Comparison of ENCODE assay signal across 30 cellular contexts in the genomic region with DNA sequence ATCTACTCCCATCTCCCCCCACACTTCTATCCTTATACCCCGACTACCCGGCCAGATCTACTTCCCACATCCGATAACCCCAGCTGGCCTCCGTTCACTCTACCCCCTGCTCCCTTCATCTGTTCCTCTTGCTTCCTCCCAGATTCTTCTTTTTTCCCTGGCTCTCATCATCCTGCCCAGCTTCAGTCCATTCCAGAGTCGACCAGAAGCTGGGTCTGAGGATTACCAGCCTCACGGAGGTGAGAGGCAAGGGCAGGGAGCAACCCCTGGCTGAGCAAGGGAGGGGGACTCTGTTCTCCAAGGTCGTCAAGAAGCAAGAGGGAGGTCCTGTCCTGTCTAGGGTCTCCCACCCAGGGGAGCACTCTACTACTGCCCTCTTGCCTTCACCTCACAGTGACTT. TPM values are rescaled to one million over a fixed set of nuclear protein-coding genes. Genes with fewer than 3 reads are reported as not detected.
DNase-seq lines count a peak whose midpoint lies in the region; ATAC-seq, FAIRE-seq and TF ChIP-seq lines count a peak whose summit lies in the region.
"Had no signal": no experiment of that assay in that cellular context is flagged by ENCODE, and none has a peak within 500 bp of the region (broad histone marks: within the 10 kb centered on the region; RNA-seq: fewer than 3 reads in every experiment).

No MANE protein-coding gene starts in this region.

- intact Hi-C loops in activated CD8-positive, alpha-beta T cell treated with anti-CD3 and anti-CD28 coated beads for 36 hours (cut with micrococcal nuclease), result no loop called here
- intact Hi-C loops in GM12878 (cut with micrococcal nuclease; ENCODE audit: unreplicated experiment), result no loop called here

- peaks cover 45% of the 10 kb centered on the region for H3K36me3 Mint-ChIP-seq in activated CD8-positive, alpha-beta T cell treated with anti-CD3 and anti-CD28 coated beads for 36 hours (ENCODE audit: low read depth)
- H3K36me3 Mint-ChIP-seq in activated CD8-positive, alpha-beta T cell treated with anti-CD3 and anti-CD28 coated beads, Interleukin-2, amount 10 ng/mL, durations not matched to agents 7 days and 5 days (ENCODE audit: low read depth), result peaks cover 50% of the 10 kb centered on the region
- H3K36me3 Mint-ChIP-seq in GM23338 (ENCODE audit: low read depth) (peaks cover 54% of the 10 kb centered on the region), progenitor cell of endocrine pancreas (ENCODE audit: insufficient read depth) (peaks cover 3% of the 10 kb centered on the region)

- TF ChIP-seq CTCF in activated CD8-positive, alpha-beta T cell treated with anti-CD3 and anti-CD28 coated beads for 36 hours (IDR thresholded peaks at IDR 0.05), result no peak
- no peak for TF ChIP-seq CTCF in GM23338 (conservative IDR thresholded peaks at IDR 0.05; ENCODE audit: low read depth in 2 of 2)
- no peak for TF ChIP-seq CTCF in GM12878 (IDR thresholded peaks at IDR 0.05 in 2 of 3, conservative IDR thresholded peaks at IDR 0.05 in 1 of 3; ENCODE audit: control insufficient read depth in 2 of 3, extremely low read depth in 1 of 3, insufficient read depth in 1 of 3, low read depth in 3 of 3, low read length in 3 of 3)
- TF ChIP-seq CTCF in progenitor cell of endocrine pancreas (IDR thresholded peaks at IDR 0.05; ENCODE audit: unreplicated experiment), result no peak

- H3K79me2 ChIP-seq in GM23338 (replicated peaks; ENCODE audit: insufficient read depth) (peaks cover 23% of the 10 kb centered on the region), GM12878 (ENCODE audit: control insufficient read depth, insufficient read depth, low read length) (peaks cover 23% of the 10 kb centered on the region)

- no peak for TF ChIP-seq EP300 in GM12878 (IDR thresholded peaks at IDR 0.05; ENCODE audit: borderline replicate concordance in 1 of 2, control insufficient read depth in 1 of 2, low read depth in 2 of 2, low read length in 2 of 2)

- SMC1A ChIA-PET in GM12878 (lab: Charles Lee; ENCODE audit: uncharacterized antibody, unreplicated experiment), result interaction anchor here (1.3 kb wide), 1 partner anchor 18 kb away, joined by 4 read pairs; no protein-coding TSS in a partner anchor

- in situ Hi-C loops in GM12878 (cut with MboI), result no loop called here

- H2AFZ ChIP-seq in GM23338 (no peak overlapping the region), GM12878 (ENCODE audit: control insufficient read depth, low read depth, low read length) (no peak overlapping the region)
- H2AFZ ChIP-seq: hepatocyte had no signal

- H4K20me1 ChIP-seq in GM23338 (replicated peaks; ENCODE audit: insufficient read depth), result no peaks in the 10 kb centered on the region; the same call in 1 of the 2 replicates
- no peaks in the 10 kb centered on the region for H4K20me1 ChIP-seq in GM12878 (ENCODE audit: control insufficient read depth, insufficient read depth)

- H3K9me2 ChIP-seq in GM23338 (ENCODE audit: insufficient read depth), result no peaks in the 10 kb centered on the region

- no peak for TF ChIP-seq RAD21 in GM12878 (IDR thresholded peaks at IDR 0.05; ENCODE audit: insufficient read depth, low read depth, low read length)

- H3F3A ChIP-seq in GM23338 (replicated peaks; ENCODE audit: low read depth), result peaks cover 26% of the 10 kb centered on the region

- H3K9me3 Mint-ChIP-seq in activated CD8-positive, alpha-beta T cell treated with anti-CD3 and anti-CD28 coated beads for 36 hours, result no peaks in the 10 kb centered on the region
- H3K9me3 Mint-ChIP-seq in activated CD8-positive, alpha-beta T cell treated with anti-CD3 and anti-CD28 coated beads, Interleukin-2, amount 10 ng/mL, durations not matched to agents 7 days and 5 days (ENCODE audit: insufficient read depth), result no peaks in the 10 kb centered on the region
- H3K9me3 Mint-ChIP-seq in GM23338 (no peaks in the 10 kb centered on the region), progenitor cell of endocrine pancreas (ENCODE audit: low read depth) (no peaks in the 10 kb centered on the region)
- H3K9me3 Mint-ChIP-seq: activated T-cell treated with anti-CD3 and anti-CD28 coated beads, Interleukin-2, amount 50 U/mL, for 72 hours; CD8-positive, alpha-beta T cell; stimulated activated naive CD8-positive, alpha-beta T cell treated with anti-CD3 and anti-CD28 coated beads, Interleukin-15, Interleukin-2, amounts not matched to agents 100 ng/mL and 50 ng/mL, for 24 hours had no signal

- WGBS in GM12878 (ENCODE audit: insufficient coverage, insufficient replicate concordance, low lambda C conversion rate, missing lambda C conversion rate), result 85% methylated on average over 7 of the region's 7 CpGs

- H3K9ac ChIP-seq in GM12878 (ENCODE audit: control insufficient read depth, insufficient read depth, low read length), result no peak overlapping the region

- H3K4me2 ChIP-seq in GM23338, result no peak overlapping the region
- no peak overlapping the region for H3K4me2 ChIP-seq in GM12878 (ENCODE audit: control insufficient read depth, insufficient read depth)
- H3K4me2 ChIP-seq: hepatocyte had no signal

- H3K4me1 ChIP-seq in GM23338 (ENCODE audit: insufficient read depth), result peaks cover 4% of the 10 kb centered on the region; the same call in 1 of the 2 replicates
- H3K4me1 ChIP-seq in GM12878 (ENCODE audit: control insufficient read depth, insufficient read depth, low read length), result peaks cover 15% of the 10 kb centered on the region
- H3K4me1 ChIP-seq: prostate gland had no signal

- H3K4me3 ChIP-seq in GM23338 (no peak overlapping the region), GM12878 (no peak overlapping the region)
- H3K4me3 ChIP-seq: gastrocnemius medialis, hepatocyte, prostate gland, sigmoid colon, SK-N-MC, thoracic aorta, uterus had no signal

- H3K36me3 ChIP-seq in GM23338 (ENCODE audit: insufficient read depth) (peaks cover 20% of the 10 kb centered on the region; the same call in 1 of the 2 replicates), GM12878 (ENCODE audit: control insufficient read depth in 2 of 2, insufficient read depth in 2 of 2, low read length in 1 of 2) (peaks cover 8 to 16% of the 10 kb centered on the region in 2 experiments)
- H3K36me3 ChIP-seq: prostate gland, uterus had no signal

- FAIRE-seq in GM12878 (lab: Jason Lieb, UNC), result no peak
- FAIRE-seq: GM19239 had no signal

- peaks cover 34% of the 10 kb centered on the region for H3K4me1 Mint-ChIP-seq in activated CD8-positive, alpha-beta T cell treated with anti-CD3 and anti-CD28 coated beads for 36 hours (ENCODE audit: low read depth)
- H3K4me1 Mint-ChIP-seq in activated CD8-positive, alpha-beta T cell treated with anti-CD3 and anti-CD28 coated beads, Interleukin-2, amount 10 ng/mL, durations not matched to agents 7 days and 5 days (ENCODE audit: low read depth), result peaks cover 59% of the 10 kb centered on the region
- H3K4me1 Mint-ChIP-seq in GM23338 (peaks cover 23% of the 10 kb centered on the region), progenitor cell of endocrine pancreas (ENCODE audit: low read depth) (peaks cover 25% of the 10 kb centered on the region)

- H3K27me3 ChIP-seq in GM23338 (ENCODE audit: insufficient read depth) (no peaks in the 10 kb centered on the region), GM12878 (replicated peaks in 1 of 2; ENCODE audit: control insufficient read depth in 2 of 2, insufficient read depth in 2 of 2, low read length in 1 of 2) (no peaks in the 10 kb centered on the region)
- H3K27me3 ChIP-seq: gastrocnemius medialis, hepatocyte, sigmoid colon, uterus had no signal

- no peaks in the 10 kb centered on the region for H3K9me3 ChIP-seq in GM12878 (replicated peaks; ENCODE audit: control insufficient read depth, insufficient read depth, low read length)
- H3K9me3 ChIP-seq: gastrocnemius medialis, prostate gland, sigmoid colon, thoracic aorta, uterus had no signal

- no peak overlapping the region for H3K4me3 Mint-ChIP-seq in activated CD8-positive, alpha-beta T cell treated with anti-CD3 and anti-CD28 coated beads for 36 hours
- H3K4me3 Mint-ChIP-seq in activated CD8-positive, alpha-beta T cell treated with anti-CD3 and anti-CD28 coated beads, Interleukin-2, amount 10 ng/mL, durations not matched to agents 7 days and 5 days, result no peak overlapping the region
- H3K4me3 Mint-ChIP-seq in GM23338 (no peak overlapping the region; the same call in 2 of the 3 replicates), progenitor cell of endocrine pancreas (ENCODE audit: low read depth) (no peak overlapping the region)
- H3K4me3 Mint-ChIP-seq: CD8-positive, alpha-beta T cell; stimulated activated naive CD8-positive, alpha-beta T cell treated with anti-CD3 and anti-CD28 coated beads, Interleukin-15, Interleukin-2, amounts not matched to agents 100 ng/mL and 50 ng/mL, for 24 hours had no signal

- no TSS peak for BruUV-seq in GM12878 (replicated peaks; lab: Mats Ljungman, UMichigan)

- no peak for DNase-seq in activated CD8-positive, alpha-beta T cell treated with anti-CD3 and anti-CD28 coated beads for 36 hours
- DNase-seq in activated CD8-positive, alpha-beta T cell treated with anti-CD3 and anti-CD28 coated beads, Interleukin-2, amount 10 ng/mL, durations not matched to agents 7 days and 5 days, result no peak
- DNase-seq in GM23338 (ENCODE audit: low spot score) (no peak), GM12878 (ENCODE audit: low read depth, low spot score) (no peak), progenitor cell of endocrine pancreas (ENCODE audit: low spot score, unreplicated experiment) (no peak), SKM-1 treated with dmso at 0.1 percent for 144 hours (lab: John Stamatoyannopoulos, UW; ENCODE audit: unreplicated experiment) (no peak)
- DNase-seq in stimulated activated CD4-positive, alpha-beta T cell treated with anti-CD3 and anti-CD28 coated beads, Interleukin-12 subunit alpha, Interleukin-12 subunit beta, amount 100 ng/mL, for 4 hours, result no peak
- DNase-seq: activated CD4-positive, alpha-beta T cell treated with anti-CD3 and anti-CD28 coated beads for 4 hours; activated naive CD4-positive, alpha-beta T cell treated with anti-CD3 and anti-CD28 coated beads, Interleukin-2, amount 50 U/mL, for 16 hours; activated T-cell treated with anti-CD3 and anti-CD28 coated beads, Interleukin-2, amount 50 U/mL, for 72 hours; AML-193; CD8-positive, alpha-beta T cell; central memory CD4-positive, alpha-beta T cell; DMS153; gastrocnemius medialis; Kasumi-1; left cardiac atrium; NCI-H1436; NCI-H748 treated with DMSO at 0.1 percent for 48 hours; sigmoid colon; stimulated activated CD4-positive, alpha-beta T cell treated with anti-CD3 and anti-CD28 coated beads, Interleukin-15, amount 100 ng/mL, for 24 hours; T-helper 2 cell; uterus had no signal

- no peaks in the 10 kb centered on the region for H3K27me3 Mint-ChIP-seq in activated CD8-positive, alpha-beta T cell treated with anti-CD3 and anti-CD28 coated beads for 36 hours
- no peaks in the 10 kb centered on the region for H3K27me3 Mint-ChIP-seq in activated CD8-positive, alpha-beta T cell treated with anti-CD3 and anti-CD28 coated beads, Interleukin-2, amount 10 ng/mL, durations not matched to agents 7 days and 5 days (ENCODE audit: low read depth)
- peaks cover 15% of the 10 kb centered on the region for H3K27me3 Mint-ChIP-seq in GM23338 (ENCODE audit: insufficient read depth, low read depth, poor library complexity)
- H3K27me3 Mint-ChIP-seq in progenitor cell of endocrine pancreas, result no peaks in the 10 kb centered on the region
- H3K27me3 Mint-ChIP-seq: stimulated activated naive CD8-positive, alpha-beta T cell treated with anti-CD3 and anti-CD28 coated beads, Interleukin-15, Interleukin-2, amounts not matched to agents 100 ng/mL and 50 ng/mL, for 24 hours had no signal

- CTCF ChIA-PET in activated CD8-positive, alpha-beta T cell treated with anti-CD3 and anti-CD28 coated beads for 36 hours (lab: Charles Lee), result interaction anchor here (1.1 to 7.1 kb wide), 2 partner anchors 12 to 27 kb away, joined by 3 to 73 read pairs; a partner anchor contains a TSS
- CTCF ChIA-PET in activated CD8-positive, alpha-beta T cell treated with anti-CD3 and anti-CD28 coated beads, Interleukin-2, amount 10 ng/mL, durations not matched to agents 7 days and 5 days (lab: Charles Lee), result interaction anchor here (5.6 kb wide), 1 partner anchor 13 kb away, joined by 74 read pairs; a partner anchor contains a TSS
- CTCF ChIA-PET in GM12878 (lab: Yijun Ruan, JAX), result interaction anchor here (0.7 to 1.4 kb wide), 2 partner anchors 10 to 13 kb away, joined by 3 to 4 read pairs; a partner anchor contains a TSS

- H3K27ac Mint-ChIP-seq in activated CD8-positive, alpha-beta T cell treated with anti-CD3 and anti-CD28 coated beads for 36 hours, result peak overlapping the region; percentile 16
- no peak overlapping the region for H3K27ac Mint-ChIP-seq in activated CD8-positive, alpha-beta T cell treated with anti-CD3 and anti-CD28 coated beads, Interleukin-2, amount 10 ng/mL, durations not matched to agents 7 days and 5 days
- H3K27ac Mint-ChIP-seq in GM23338, result peak overlapping the region; percentile 47; the same call in 1 of the 2 replicates
- H3K27ac Mint-ChIP-seq in progenitor cell of endocrine pancreas, result peak overlapping the region; percentile 33

- RAD21 ChIA-PET in GM12878 (lab: Charles Lee; ENCODE audit: unreplicated experiment), result no interaction called here

- ATAC-seq in activated CD8-positive, alpha-beta T cell treated with anti-CD3 and anti-CD28 coated beads for 36 hours, result no peak
- ATAC-seq in activated CD8-positive, alpha-beta T cell treated with anti-CD3 and anti-CD28 coated beads, Interleukin-2, amount 10 ng/mL, durations not matched to agents 7 days and 5 days, result no peak
- ATAC-seq in GM23338 (no peak), GM12878 (no peak), GM21825 (IDR thresholded peaks at IDR 0.05; ENCODE audit: unreplicated experiment) (no peak)
- ATAC-seq: activated T-cell treated with anti-CD3 and anti-CD28 coated beads, Interleukin-2, amount 50 U/mL, for 72 hours; CD8-positive, alpha-beta T cell; gastrocnemius medialis; left cardiac atrium had no signal

- no peak for TF ChIP-seq POLR2A in GM12878 (IDR thresholded peaks at IDR 0.05; ENCODE audit: low read depth, low read length)

- POLR2A ChIA-PET in activated CD8-positive, alpha-beta T cell treated with anti-CD3 and anti-CD28 coated beads for 36 hours (lab: Charles Lee), result interaction anchor here (1.2 to 13.9 kb wide), 5 partner anchors 8 to 221 kb away, joined by 3 to 237 read pairs (median 41); a partner anchor contains a TSS
- POLR2A ChIA-PET in activated CD8-positive, alpha-beta T cell treated with anti-CD3 and anti-CD28 coated beads, Interleukin-2, amount 10 ng/mL, durations not matched to agents 7 days and 5 days (lab: Charles Lee), result interaction anchor here (1.8 kb wide), 1 partner anchor 10 kb away, joined by 4 read pairs; a partner anchor contains a TSS
- POLR2A ChIA-PET in GM12878 (lab: Charles Lee), result interaction anchor here (2.4 kb wide), 1 partner anchor 11 kb away, joined by 9 read pairs; a partner anchor contains a TSS

- H3K27ac ChIP-seq in GM23338 (ENCODE audit: low read depth), result no peak overlapping the region
- no peak overlapping the region for H3K27ac ChIP-seq in GM12878 (ENCODE audit: control insufficient read depth, insufficient read depth)
- H3K27ac ChIP-seq: gastrocnemius medialis, hepatocyte, prostate gland, sigmoid colon, SK-N-MC, thoracic aorta, uterus had no signal

RNA-seq across cellular contexts. Expression of a gene that starts 4.0 kb away (rescaled TPM):
- 100 to 1,000 TPM; 151 to 153 TPM for total RNA-seq in activated CD8-positive, alpha-beta T cell treated with anti-CD3 and anti-CD28 coated beads for 36 hours
- total RNA-seq in activated CD8-positive, alpha-beta T cell treated with anti-CD3 and anti-CD28 coated beads, Interleukin-2, amount 10 ng/mL, durations not matched to agents 7 days and 5 days, result 100 to 1,000 TPM; 133 to 140 TPM
- 179 and 208 TPM in 2 replicates for total RNA-seq in GM23338 (2014; rRNA removed; shearing (Covaris generic))
- 139 and 140 TPM in 2 replicates for polyA plus RNA-seq in GM23338 (2016; fragmentation: Nextera tagmentation; extraction: Ambion mirVana)
- 41.3 and 42.6 TPM in 2 replicates for total RNA-seq in GM12878 (2013; cell fraction: nucleolus; rRNA removed)
- 265 and 276 TPM in 2 replicates for total RNA-seq in GM12878 (2014; rRNA removed)
- total RNA-seq in GM12878 (2014; rRNA removed; fragmentation: Illumina TruSeq; extraction: Trizol), result 95.3 and 103 TPM in 2 replicates
- 173 and 174 TPM in 2 replicates for total RNA-seq in GM12878 (2021)
- 116 TPM for polyA plus RNA-seq in GM12878 (2011; ENCODE audit: low read depth)
- 136 and 144 TPM in 2 replicates for polyA plus RNA-seq in GM12878 (2011; rRNA removed)
- polyA plus RNA-seq in GM12878 (2011; cell fraction: cytosol; rRNA removed), result 203 and 204 TPM in 2 replicates
- polyA plus RNA-seq in GM12878 (2011; cell fraction: nucleus; rRNA removed), result 103 and 123 TPM in 2 replicates
- polyA plus RNA-seq in GM12878 (2012), result 151 and 159 TPM in 2 replicates
- 57.8 and 85.9 TPM in 2 replicates for polyA plus RNA-seq in GM12878 (2014; fragmentation: Illumina TruSeq; extraction: Trizol)
- 10 to 100 TPM; 25.0 to 67.7 TPM for polyA plus RNA-seq in GM12878 (2014; fragmentation: Nextera tagmentation; extraction: Ambion mirVana)
- polyA plus RNA-seq in GM12878 (2014; rRNA removed), result 247 and 255 TPM in 2 replicates
- 100 to 1,000 TPM; 292 to 298 TPM for polyA plus RNA-seq in GM12878 (2016; fragmentation: Nextera tagmentation; extraction: Ambion mirVana)
- 34.9 and 51.0 TPM in 2 replicates for polyA minus RNA-seq in GM12878 (2011; rRNA and poly(A)+ RNA removed)
- 30.6 and 37.3 TPM in 2 replicates for polyA minus RNA-seq in GM12878 (2011; cell fraction: cytosol; rRNA and poly(A)+ RNA removed)
- 20.2 and 24.3 TPM in 2 replicates for polyA minus RNA-seq in GM12878 (2011; cell fraction: nucleus; rRNA and poly(A)+ RNA removed)
- total RNA-seq in progenitor cell of endocrine pancreas, result 75.0 and 76.5 TPM in 2 replicates

RNA-seq across cellular contexts. Expression of a gene that starts 5.8 kb away (rescaled TPM):
- total RNA-seq in activated CD8-positive, alpha-beta T cell treated with anti-CD3 and anti-CD28 coated beads for 36 hours, result 1 to 10 TPM; 8.3 to 8.8 TPM
- 1 to 10 TPM; 5.7 to 9.0 TPM for total RNA-seq in activated CD8-positive, alpha-beta T cell treated with anti-CD3 and anti-CD28 coated beads, Interleukin-2, amount 10 ng/mL, durations not matched to agents 7 days and 5 days
- 21.3 and 26.8 TPM in 2 replicates for total RNA-seq in GM23338 (2014; rRNA removed; shearing (Covaris generic))
- polyA plus RNA-seq in GM23338 (2016; fragmentation: Nextera tagmentation; extraction: Ambion mirVana), result 16.7 and 19.3 TPM in 2 replicates
- 21.5 and 22.0 TPM in 2 replicates for total RNA-seq in GM12878 (2013; cell fraction: nucleolus; rRNA removed)
- total RNA-seq in GM12878 (2014; rRNA removed), result 14.0 and 15.6 TPM in 2 replicates
- 11.6 and 12.2 TPM in 2 replicates for total RNA-seq in GM12878 (2014; rRNA removed; fragmentation: Illumina TruSeq; extraction: Trizol)
- total RNA-seq in GM12878 (2021), result 10.9 and 11.3 TPM in 2 replicates
- 7.8 TPM for polyA plus RNA-seq in GM12878 (2011; ENCODE audit: low read depth)
- polyA plus RNA-seq in GM12878 (2011; rRNA removed), result 9.7 and 11.9 TPM in 2 replicates
- polyA plus RNA-seq in GM12878 (2011; cell fraction: cytosol; rRNA removed), result 13.6 and 16.7 TPM in 2 replicates
- 25.1 and 37.1 TPM in 2 replicates for polyA plus RNA-seq in GM12878 (2011; cell fraction: nucleus; rRNA removed)
- 10.0 and 13.9 TPM in 2 replicates for polyA plus RNA-seq in GM12878 (2012)
- 10.0 and 12.5 TPM in 2 replicates for polyA plus RNA-seq in GM12878 (2014; fragmentation: Illumina TruSeq; extraction: Trizol)
- polyA plus RNA-seq in GM12878 (2014; fragmentation: Nextera tagmentation; extraction: Ambion mirVana), result 10 to 100 TPM in 1 of 2 experiments, 1 to 10 TPM in 1; 9.7 to 12.9 TPM
- polyA plus RNA-seq in GM12878 (2014; rRNA removed), result 13.1 and 13.4 TPM in 2 replicates
- polyA plus RNA-seq in GM12878 (2016; fragmentation: Nextera tagmentation; extraction: Ambion mirVana), result 10 to 100 TPM; 11.2 to 11.9 TPM
- 14.5 and 23.8 TPM in 2 replicates for polyA minus RNA-seq in GM12878 (2011; rRNA and poly(A)+ RNA removed)
- 4.8 and 4.9 TPM in 2 replicates for polyA minus RNA-seq in GM12878 (2011; cell fraction: cytosol; rRNA and poly(A)+ RNA removed)
- polyA minus RNA-seq in GM12878 (2011; cell fraction: nucleus; rRNA and poly(A)+ RNA removed), result 9.6 and 14.0 TPM in 2 replicates
- total RNA-seq in progenitor cell of endocrine pancreas, result 36.6 and 41.7 TPM in 2 replicates

RNA-seq across cellular contexts. Expression of a gene that starts 10.1 kb away (rescaled TPM):
- total RNA-seq in activated CD8-positive, alpha-beta T cell treated with anti-CD3 and anti-CD28 coated beads for 36 hours, result 10 to 100 TPM; 40.3 to 42.2 TPM
- 10 to 100 TPM; 35.7 to 36.5 TPM for total RNA-seq in activated CD8-positive, alpha-beta T cell treated with anti-CD3 and anti-CD28 coated beads, Interleukin-2, amount 10 ng/mL, durations not matched to agents 7 days and 5 days
- total RNA-seq in GM23338 (2014; rRNA removed; shearing (Covaris generic)), result 218 and 220 TPM in 2 replicates
- polyA plus RNA-seq in GM23338 (2016; fragmentation: Nextera tagmentation; extraction: Ambion mirVana) (87.3 and 91.3 TPM in 2 replicates), GM12878 (2011; rRNA removed) (61.1 and 79.6 TPM in 2 replicates), GM12878 (2014; fragmentation: Illumina TruSeq; extraction: Trizol) (58.5 and 64.0 TPM in 2 replicates), GM12878 (2014; fragmentation: Nextera tagmentation; extraction: Ambion mirVana) (10 to 100 TPM in 1 of 2 experiments, 1 to 10 TPM in 1; 8.8 to 20.6 TPM), GM12878 (2014; rRNA removed) (77.0 and 77.2 TPM in 2 replicates), GM12878 (2016; fragmentation: Nextera tagmentation; extraction: Ambion mirVana) (10 to 100 TPM; 88.9 to 98.6 TPM)
- 77.9 and 89.0 TPM in 2 replicates for total RNA-seq in GM12878 (2013; cell fraction: nucleolus; rRNA removed)
- total RNA-seq in GM12878 (2014; rRNA removed) (78.0 and 79.1 TPM in 2 replicates), GM12878 (2014; rRNA removed; fragmentation: Illumina TruSeq; extraction: Trizol) (48.7 and 51.2 TPM in 2 replicates), GM12878 (2021) (67.7 and 68.3 TPM in 2 replicates), progenitor cell of endocrine pancreas (70.6 and 75.4 TPM in 2 replicates)
- polyA plus RNA-seq in GM12878 (2011; ENCODE audit: low read depth), result 33.2 TPM
- polyA plus RNA-seq in GM12878 (2011; cell fraction: cytosol; rRNA removed), result 116 and 131 TPM in 2 replicates
- 60.2 and 80.5 TPM in 2 replicates for polyA plus RNA-seq in GM12878 (2011; cell fraction: nucleus; rRNA removed)
- 55.5 and 66.2 TPM in 2 replicates for polyA plus RNA-seq in GM12878 (2012)
- 63.3 and 106 TPM in 2 replicates for polyA minus RNA-seq in GM12878 (2011; rRNA and poly(A)+ RNA removed)
- polyA minus RNA-seq in GM12878 (2011; cell fraction: cytosol; rRNA and poly(A)+ RNA removed), result 31.5 and 35.2 TPM in 2 replicates
- 30.1 and 33.3 TPM in 2 replicates for polyA minus RNA-seq in GM12878 (2011; cell fraction: nucleus; rRNA and poly(A)+ RNA removed)

RNA-seq across cellular contexts. Expression of a gene that starts 12.7 kb away (rescaled TPM):
- total RNA-seq in activated CD8-positive, alpha-beta T cell treated with anti-CD3 and anti-CD28 coated beads for 36 hours, result 10 to 100 TPM; 41.7 to 45.6 TPM
- total RNA-seq in activated CD8-positive, alpha-beta T cell treated with anti-CD3 and anti-CD28 coated beads, Interleukin-2, amount 10 ng/mL, durations not matched to agents 7 days and 5 days, result 1 to 10 TPM; 5.2 to 6.5 TPM
- total RNA-seq in GM23338 (2014; rRNA removed; shearing (Covaris generic)), result 38.0 and 38.6 TPM in 2 replicates
- polyA plus RNA-seq in GM23338 (2016; fragmentation: Nextera tagmentation; extraction: Ambion mirVana) (171 and 177 TPM in 2 replicates), GM12878 (2011; rRNA removed) (0.75 and 0.86 TPM in 2 replicates), GM12878 (2014; fragmentation: Illumina TruSeq; extraction: Trizol) (30.7 and 34.1 TPM in 2 replicates), GM12878 (2014; fragmentation: Nextera tagmentation; extraction: Ambion mirVana) (10 to 100 TPM in 1 of 2 experiments, 1 to 10 TPM in 1; 7.9 to 17.2 TPM), GM12878 (2014; rRNA removed) (12.7 and 15.5 TPM in 2 replicates), GM12878 (2016; fragmentation: Nextera tagmentation; extraction: Ambion mirVana) (10 to 100 TPM; 16.3 to 19.2 TPM)
- 3.7 and 3.8 TPM in 2 replicates for total RNA-seq in GM12878 (2013; cell fraction: nucleolus; rRNA removed)
- total RNA-seq in GM12878 (2014; rRNA removed) (4.6 and 5.9 TPM in 2 replicates), GM12878 (2014; rRNA removed; fragmentation: Illumina TruSeq; extraction: Trizol) (11.0 and 12.4 TPM in 2 replicates), GM12878 (2021) (20.4 and 22.2 TPM in 2 replicates), progenitor cell of endocrine pancreas (83.3 and 90.4 TPM in 2 replicates)
- 21.7 TPM for polyA plus RNA-seq in GM12878 (2011; ENCODE audit: low read depth)
- 0.32 and 0.57 TPM in 2 replicates for polyA plus RNA-seq in GM12878 (2011; cell fraction: cytosol; rRNA removed)
- polyA plus RNA-seq in GM12878 (2011; cell fraction: nucleus; rRNA removed), result 0.18 and 0.24 TPM in 2 replicates
- polyA plus RNA-seq in GM12878 (2012), result 39.2 and 41.9 TPM in 2 replicates
- 0.29 TPM in 1 of 2 replicates, not detected in the other for polyA minus RNA-seq in GM12878 (2011; rRNA and poly(A)+ RNA removed)
- 1.1 TPM in 1 of 2 replicates, not detected in the other for polyA minus RNA-seq in GM12878 (2011; cell fraction: cytosol; rRNA and poly(A)+ RNA removed)
- polyA minus RNA-seq in GM12878 (2011; cell fraction: nucleus; rRNA and poly(A)+ RNA removed), result 0.48 TPM in 1 of 2 replicates, not detected in the other

RNA-seq across cellular contexts. Expression of a gene that starts 15.1 kb away (rescaled TPM):
- 10 to 100 TPM; 67.3 to 71.8 TPM for total RNA-seq in activated CD8-positive, alpha-beta T cell treated with anti-CD3 and anti-CD28 coated beads for 36 hours
- total RNA-seq in activated CD8-positive, alpha-beta T cell treated with anti-CD3 and anti-CD28 coated beads, Interleukin-2, amount 10 ng/mL, durations not matched to agents 7 days and 5 days, result 100 to 1,000 TPM in 1 of 2 experiments, 10 to 100 TPM in 1; 85.1 to 104 TPM
- total RNA-seq in GM23338 (2014; rRNA removed; shearing (Covaris generic)), result 7.4 and 10.6 TPM in 2 replicates
- polyA plus RNA-seq in GM23338 (2016; fragmentation: Nextera tagmentation; extraction: Ambion mirVana) (18.3 and 20.7 TPM in 2 replicates), GM12878 (2011; rRNA removed) (12.8 and 35.6 TPM in 2 replicates), GM12878 (2014; fragmentation: Illumina TruSeq; extraction: Trizol) (21.6 and 49.4 TPM in 2 replicates), GM12878 (2014; fragmentation: Nextera tagmentation; extraction: Ambion mirVana) (1 to 10 TPM; 5.1 to 8.4 TPM), GM12878 (2014; rRNA removed) (56.5 and 57.9 TPM in 2 replicates), GM12878 (2016; fragmentation: Nextera tagmentation; extraction: Ambion mirVana) (10 to 100 TPM; 29.9 to 40.1 TPM)
- 37.1 and 39.2 TPM in 2 replicates for total RNA-seq in GM12878 (2013; cell fraction: nucleolus; rRNA removed)
- total RNA-seq in GM12878 (2014; rRNA removed) (15.5 and 15.7 TPM in 2 replicates), GM12878 (2014; rRNA removed; fragmentation: Illumina TruSeq; extraction: Trizol) (13.7 and 13.8 TPM in 2 replicates), GM12878 (2021) (54.6 and 59.7 TPM in 2 replicates), progenitor cell of endocrine pancreas (40.9 and 41.9 TPM in 2 replicates)
- 27.4 TPM for polyA plus RNA-seq in GM12878 (2011; ENCODE audit: low read depth)
- 36.7 and 38.1 TPM in 2 replicates for polyA plus RNA-seq in GM12878 (2011; cell fraction: cytosol; rRNA removed)
- polyA plus RNA-seq in GM12878 (2011; cell fraction: nucleus; rRNA removed), result 99.3 and 114 TPM in 2 replicates
- polyA plus RNA-seq in GM12878 (2012), result 47.5 and 49.7 TPM in 2 replicates
- polyA minus RNA-seq in GM12878 (2011; rRNA and poly(A)+ RNA removed), result 36.4 and 45.0 TPM in 2 replicates
- 16.4 and 21.3 TPM in 2 replicates for polyA minus RNA-seq in GM12878 (2011; cell fraction: cytosol; rRNA and poly(A)+ RNA removed)
- 44.2 and 65.2 TPM in 2 replicates for polyA minus RNA-seq in GM12878 (2011; cell fraction: nucleus; rRNA and poly(A)+ RNA removed)
